1 cellular context compared by ENCODE assay signal in the genomic region with DNA sequence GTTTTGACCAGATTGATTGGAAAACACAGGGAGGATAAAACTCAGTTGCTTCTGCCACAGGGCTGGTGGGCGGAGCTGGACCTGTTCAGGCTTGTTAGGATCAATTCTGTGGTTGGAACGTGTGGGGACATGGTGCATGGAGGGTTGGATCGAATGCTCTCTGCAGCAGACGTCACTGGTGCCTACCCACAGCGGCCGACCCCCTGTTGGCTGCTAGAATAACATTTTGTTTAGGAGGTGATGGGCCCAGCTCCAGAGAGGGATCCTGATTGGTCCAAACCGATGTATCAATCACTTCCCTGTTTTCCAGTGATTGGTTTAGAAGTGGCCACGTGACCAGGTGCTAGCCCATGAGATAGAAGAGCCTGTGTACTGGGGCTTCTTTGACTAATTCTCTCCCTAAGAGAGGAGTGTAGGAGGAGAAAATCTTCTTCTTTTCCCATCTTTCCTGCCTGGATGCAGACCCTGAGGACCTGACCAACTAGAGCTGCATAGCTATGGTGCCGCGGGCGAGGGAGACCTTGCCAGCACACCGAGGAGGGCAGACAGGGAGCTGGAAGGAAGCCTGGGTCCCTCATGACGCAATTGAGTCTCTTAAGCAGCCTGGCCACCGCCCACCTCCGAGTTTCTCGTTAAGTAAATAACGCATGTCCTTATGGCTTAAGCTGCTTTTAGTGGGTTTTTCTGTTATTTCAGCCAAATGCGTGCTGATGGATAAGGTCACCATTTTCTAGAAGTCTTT.
TF ChIP-seq lines count a peak whose summit lies in the region.

No MANE protein-coding gene starts in this region.

TF ChIP-seq in H1, 55 proteins besides CTCF, POLR2A, EP300 and RAD21:
- TF ChIP-seq JUND (IDR thresholded peaks at IDR 0.05; ENCODE audit: low read length): no peak
- no peak for TF ChIP-seq KDM1A (IDR thresholded peaks at IDR 0.05; ENCODE audit: borderline replicate concordance, low read length)
- no peak for TF ChIP-seq CHD2 (IDR thresholded peaks at IDR 0.05; ENCODE audit: low read length)
- TF ChIP-seq SIN3A (conservative IDR thresholded peaks at IDR 0.05 in 1 of 2, IDR thresholded peaks at IDR 0.05 in 1 of 2; ENCODE audit: low read depth in 1 of 2, low read length in 2 of 2): no peak
- no peak for TF ChIP-seq CBX5 (IDR thresholded peaks at IDR 0.05; ENCODE audit: low read depth, low read length)
- no peak for TF ChIP-seq TBP (IDR thresholded peaks at IDR 0.05; ENCODE audit: low read depth, low read length)
- no peak for TF ChIP-seq HDAC2 (IDR thresholded peaks at IDR 0.05; ENCODE audit: borderline replicate concordance in 1 of 2, low read depth in 2 of 2, low read length in 2 of 2)
- TF ChIP-seq POU5F1 (IDR thresholded peaks at IDR 0.05; ENCODE audit: low read depth, low read length): no peak
- peak; percentile 73; the same call in 1 of the 2 replicates for TF ChIP-seq SP1 (IDR thresholded peaks at IDR 0.05; ENCODE audit: low read depth, low read length)
- no peak for TF ChIP-seq BRCA1 (IDR thresholded peaks at IDR 0.05; ENCODE audit: low read depth, low read length)
- TF ChIP-seq RBBP5 (IDR thresholded peaks at IDR 0.05; ENCODE audit: borderline replicate concordance, low read depth, low read length): no peak
- no peak for TF ChIP-seq YY1 (IDR thresholded peaks at IDR 0.05; ENCODE audit: low read depth, low read length)
- TF ChIP-seq SP2 (IDR thresholded peaks at IDR 0.05; ENCODE audit: low read length): peak; percentile 17; the same call in 1 of the 2 replicates
- no peak for TF ChIP-seq PHF8 (conservative IDR thresholded peaks at IDR 0.05; ENCODE audit: low read depth, low read length)
- TF ChIP-seq RNF2 (IDR thresholded peaks at IDR 0.05; ENCODE audit: borderline replicate concordance, low read depth, low read length, missing control alignments, poor library complexity, severe bottlenecking): no peak
- TF ChIP-seq JUN (IDR thresholded peaks at IDR 0.05; ENCODE audit: low read depth, low read length): no peak
- TF ChIP-seq, protein P1, sequence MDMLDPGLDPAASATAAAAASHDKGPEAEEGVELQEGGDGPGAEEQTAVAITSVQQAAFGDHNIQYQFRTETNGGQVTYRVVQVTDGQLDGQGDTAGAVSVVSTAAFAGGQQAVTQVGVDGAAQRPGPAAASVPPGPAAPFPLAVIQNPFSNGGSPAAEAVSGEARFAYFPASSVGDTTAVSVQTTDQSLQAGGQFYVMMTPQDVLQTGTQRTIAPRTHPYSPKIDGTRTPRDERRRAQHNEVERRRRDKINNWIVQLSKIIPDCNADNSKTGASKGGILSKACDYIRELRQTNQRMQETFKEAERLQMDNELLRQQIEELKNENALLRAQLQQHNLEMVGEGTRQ (IDR thresholded peaks at IDR 0.05; ENCODE audit: low read length): peak; percentile 80
- TF ChIP-seq RXRA (IDR thresholded peaks at IDR 0.05; ENCODE audit: insufficient read depth, low read depth, low read length): no peak
- TF ChIP-seq, protein P2, sequence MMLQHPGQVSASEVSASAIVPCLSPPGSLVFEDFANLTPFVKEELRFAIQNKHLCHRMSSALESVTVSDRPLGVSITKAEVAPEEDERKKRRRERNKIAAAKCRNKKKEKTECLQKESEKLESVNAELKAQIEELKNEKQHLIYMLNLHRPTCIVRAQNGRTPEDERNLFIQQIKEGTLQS (IDR thresholded peaks at IDR 0.05; ENCODE audit: insufficient read depth, low read depth, low read length): no peak
- TF ChIP-seq HDAC6 (IDR thresholded peaks at IDR 0.05; ENCODE audit: low read depth, low read length): no peak
- TF ChIP-seq POLR2AphosphoS5 (IDR thresholded peaks at IDR 0.05; ENCODE audit: low read depth, low read length): no peak
- TF ChIP-seq SIRT6 (IDR thresholded peaks at IDR 0.05; ENCODE audit: low read length): no peak
- no peak for TF ChIP-seq BCL11A (IDR thresholded peaks at IDR 0.05; ENCODE audit: low read depth in 2 of 2, low read length in 2 of 2)
